Comparison of ENCODE assay signal across 10 cellular contexts in the genomic region with DNA sequence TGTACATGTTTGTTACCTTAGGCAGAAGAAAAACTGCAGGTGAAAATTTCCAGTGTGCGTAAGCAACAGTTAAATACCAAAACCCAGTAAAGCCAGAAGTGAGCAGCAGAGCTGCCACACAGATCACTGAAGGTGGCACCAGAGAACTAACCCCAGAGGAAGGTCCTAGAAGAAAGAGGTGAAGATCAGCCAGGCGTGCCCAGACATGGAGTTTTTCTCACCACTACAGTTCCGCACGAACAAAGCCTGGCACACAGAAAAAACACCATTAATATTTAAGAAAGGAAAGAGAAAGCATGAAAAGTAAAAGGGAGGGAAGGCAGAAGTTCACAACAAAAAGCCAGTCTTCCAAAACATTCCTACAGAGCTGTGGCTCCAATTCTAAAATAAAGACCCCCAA.
A peak's percentile ranks its signal among the peaks of the same experiment; 100 is the strongest.
DNase-seq lines count a peak whose midpoint lies in the region; ATAC-seq, FAIRE-seq and TF ChIP-seq lines count a peak whose summit lies in the region.
"Had no signal": no experiment of that assay in that cellular context is flagged by ENCODE, and none has a peak within 500 bp of the region (broad histone marks: within the 10 kb centered on the region; RNA-seq: fewer than 3 reads in every experiment).

No MANE protein-coding gene starts in this region.

- H3K23ac ChIP-seq in H9 (ENCODE audit: insufficient read length, low read depth, low read length) = no peak overlapping the region

- TF ChIP-seq CTCF in H9 (conservative IDR thresholded peaks at IDR 0.05) = 0 out of 3 replicates have a peak, but pooled peaks have one; percentile 11
- TF ChIP-seq CTCF in KMS-11 (conservative IDR thresholded peaks at IDR 0.05; ENCODE audit: low read depth, low read length) = no peak
- no peak for TF ChIP-seq CTCF in foreskin fibroblast (IDR thresholded peaks at IDR 0.05; ENCODE audit: low read depth, low read length)

- DNase-seq in H9 = no peak
- DNase-seq in left kidney (ENCODE audit: low read depth, low spot score) = peak; percentile 50
- DNase-seq in stimulated activated CD4-positive, alpha-beta T cell treated with anti-CD3 and anti-CD28 coated beads, Interleukin-4, amount 100 ng/mL, for 1 hour = no peak
- DNase-seq in effector memory CD8-positive, alpha-beta T cell = no peak
- no peak for DNase-seq in HTR-8/SVneo (ENCODE audit: insufficient read length, low spot score)
- DNase-seq in foreskin fibroblast = no peak
- DNase-seq: activated CD4-positive, alpha-beta T cell treated with anti-CD3 and anti-CD28 coated beads, Interleukin-2, amount 50 U/mL, for 48 hours had no signal

- no peak overlapping the region for H4K8ac ChIP-seq in H9 (replicated peaks; ENCODE audit: insufficient read length, low read depth, low read length)

- no peak for FAIRE-seq in HTR-8/SVneo (lab: Jason Lieb, UNC)
- FAIRE-seq: colon had no signal

- no peak overlapping the region for H2AK5ac ChIP-seq in H9 (ENCODE audit: insufficient read length, low read length)

- H4K5ac ChIP-seq in H9 (ENCODE audit: insufficient read length, low read depth, low read length) = no peak overlapping the region

- H2BK5ac ChIP-seq in H9 (ENCODE audit: insufficient read length, low read length) = no peak overlapping the region

- H3K36me3 ChIP-seq in KMS-11 (ENCODE audit: insufficient read depth) = no peaks in the 10 kb centered on the region

- no peak overlapping the region for H3T11ph ChIP-seq in H9 (ENCODE audit: low read length)

- no peak overlapping the region for H3K4me3 ChIP-seq in KMS-11 (IDR thresholded peaks at IDR 0.05; ENCODE audit: insufficient read depth, low read depth, low read length)
- no peak overlapping the region for H3K4me3 ChIP-seq in foreskin fibroblast (ENCODE audit: low read depth in 1 of 2, low read length in 2 of 2)

- H3K4me3 Mint-ChIP-seq in H9 = no peak overlapping the region
- no peak overlapping the region for H3K4me3 Mint-ChIP-seq in effector memory CD8-positive, alpha-beta T cell

- no peak overlapping the region for H2BK15ac ChIP-seq in H9 (ENCODE audit: low read depth, low read length)

- peak overlapping the region in 2 of 3 experiments; percentile 19 to 65; a peak in 2 of 7 replicates for H3K27ac Mint-ChIP-seq in H9
- H3K27ac Mint-ChIP-seq in effector memory CD8-positive, alpha-beta T cell = no peak overlapping the region

- no peak overlapping the region for H3K18ac ChIP-seq in H9 (ENCODE audit: insufficient read length, low read depth, low read length)

- H3K56ac ChIP-seq in H9 (ENCODE audit: insufficient read length, low read depth, low read length) = no peak overlapping the region

- no peak overlapping the region for H3K14ac ChIP-seq in H9 (ENCODE audit: insufficient read depth, low read length)

- H2BK120ac ChIP-seq in H9 (ENCODE audit: low read depth, low read length, poor library complexity, severe bottlenecking) = no peak overlapping the region

- no peak overlapping the region for H2AFZ ChIP-seq in H9 (ENCODE audit: low read length)
- no peak overlapping the region for H2AFZ ChIP-seq in KMS-11 (ENCODE audit: low read depth)

- H3K36me3 Mint-ChIP-seq in H9 (ENCODE audit: insufficient read depth in 1 of 3, low read depth in 3 of 3) = no peaks in the 10 kb centered on the region
- H3K36me3 Mint-ChIP-seq in effector memory CD8-positive, alpha-beta T cell (ENCODE audit: insufficient read depth) = no peaks in the 10 kb centered on the region

- H3K9me3 Mint-ChIP-seq in H9 = no peaks in the 10 kb centered on the region
- H3K9me3 Mint-ChIP-seq in effector memory CD8-positive, alpha-beta T cell = no peaks in the 10 kb centered on the region

- H3K9me3 ChIP-seq in H9 (ENCODE audit: control insufficient read depth, low read depth, low read length) = no peaks in the 10 kb centered on the region

- H3K79me1 ChIP-seq in H9 (ENCODE audit: insufficient read depth, low read depth, low read length, poor library complexity, severe bottlenecking) = no peaks in the 10 kb centered on the region

- H4K20me1 ChIP-seq in H9 (ENCODE audit: control insufficient read depth, insufficient read depth, insufficient read length) (no peaks in the 10 kb centered on the region), KMS-11 (ENCODE audit: insufficient read depth) (no peaks in the 10 kb centered on the region; the same call in 1 of the 2 replicates)

- no peaks in the 10 kb centered on the region for H3K27me3 ChIP-seq in H9 (ENCODE audit: insufficient read depth, low read length)
- H3K27me3 ChIP-seq in KMS-11 (ENCODE audit: insufficient read depth, low read depth) = no peaks in the 10 kb centered on the region

- H3K23me2 ChIP-seq in H9 (ENCODE audit: insufficient read length, low read depth, low read length, poor library complexity, severe bottlenecking) = no peaks in the 10 kb centered on the region

- H3K4me1 ChIP-seq in H9 (ENCODE audit: insufficient read depth, low read length) (no peaks in the 10 kb centered on the region; the same call in 1 of the 2 replicates), KMS-11 (ENCODE audit: low read depth, poor library complexity, severe bottlenecking) (peaks cover 74% of the 10 kb centered on the region)

- no peak overlapping the region for H2BK12ac ChIP-seq in H9 (ENCODE audit: insufficient read length, low read depth, low read length)

- peaks cover 3 to 10% of the 10 kb centered on the region in 2 experiments for H3K4me1 Mint-ChIP-seq in H9
- no peaks in the 10 kb centered on the region for H3K4me1 Mint-ChIP-seq in effector memory CD8-positive, alpha-beta T cell (ENCODE audit: low read depth in 2 of 2)

- H2BK20ac ChIP-seq in H9 (ENCODE audit: low read depth, low read length, poor library complexity, severe bottlenecking) = no peak overlapping the region

- peak; percentile 85 for ATAC-seq in GM18907 (IDR thresholded peaks at IDR 0.05; ENCODE audit: unreplicated experiment)
- ATAC-seq in effector memory CD8-positive, alpha-beta T cell (replicated peaks) = no peak

- no peak overlapping the region for H3K4me2 ChIP-seq in H9 (ENCODE audit: insufficient read depth, insufficient read length, low read length)
- peak overlapping the region; percentile 67 for H3K4me2 ChIP-seq in KMS-11

- H3K79me2 ChIP-seq in H9 (ENCODE audit: insufficient read depth, low read length) (no peaks in the 10 kb centered on the region), KMS-11 (ENCODE audit: insufficient read depth, low read depth) (no peaks in the 10 kb centered on the region)

- WGBS in H9 (ENCODE audit: extremely low coverage, insufficient read length, low lambda C conversion rate) = no CpG with 5 or more reads among the region's 4 CpGs

- H3K27ac ChIP-seq in H9 (ENCODE audit: insufficient read length, low read depth, low read length) (no peak overlapping the region), KMS-11 (peak overlapping the region; percentile 53)

- no peak overlapping the region for H3K4ac ChIP-seq in H9 (ENCODE audit: low read depth, low read length)

- no peaks in the 10 kb centered on the region for H3K27me3 Mint-ChIP-seq in H9 (ENCODE audit: low read depth)
- peaks cover 8 to 13% of the 10 kb centered on the region in 2 donors for H3K27me3 Mint-ChIP-seq in effector memory CD8-positive, alpha-beta T cell

- no peak overlapping the region for H4K91ac ChIP-seq in H9 (ENCODE audit: insufficient read length, low read depth, low read length)

- no peak overlapping the region for H3K9ac ChIP-seq in H9 (ENCODE audit: extremely low read depth, insufficient read length, low read length)
- no peak overlapping the region for H3K9ac ChIP-seq in KMS-11

Comparison
In these comparisons a context has a peak if more than half of its experiments do, and no peak if none do; other contexts are left out.
1. H3K27ac Mint-ChIP-seq: peak in H9 (2 of 3); none in effector memory CD8-positive, alpha-beta T cell (0 of 2).